In the genomic region with DNA sequence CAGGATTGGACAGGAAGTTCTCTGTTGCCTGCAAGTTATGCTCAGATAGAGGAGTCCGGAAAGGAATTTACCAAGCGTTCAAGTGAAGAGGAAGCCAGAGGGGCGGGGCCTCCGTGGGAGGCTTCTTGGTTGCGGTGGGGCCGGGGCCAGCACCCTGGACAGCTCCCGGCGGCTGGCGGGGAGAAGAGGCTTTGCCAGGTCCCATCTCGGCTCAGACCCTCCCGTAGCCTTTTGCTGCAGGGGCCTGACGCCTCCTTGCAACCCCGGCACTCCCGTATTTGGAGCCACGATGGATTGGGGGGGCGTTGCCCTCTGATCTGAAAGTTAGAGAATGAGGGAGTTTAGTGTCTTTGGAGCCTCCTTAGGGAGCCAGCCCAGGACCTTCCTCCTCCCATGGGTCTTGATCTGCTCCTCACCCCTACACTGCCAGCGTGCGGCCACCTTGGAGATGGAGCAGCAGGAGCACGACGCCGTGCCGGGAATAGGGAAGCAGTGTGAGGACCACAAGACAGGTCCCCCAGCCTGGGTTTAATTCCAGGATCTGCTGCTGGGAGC, we compare ENCODE assay signal across 1 cellular context.
A peak's percentile ranks its signal among the peaks of the same experiment; 100 is the strongest.
TF ChIP-seq lines count a peak whose summit lies in the region.

No MANE protein-coding gene starts in this region.

TF ChIP-seq in HepG2, 621 proteins besides CTCF, POLR2A, EP300 and RAD21 (continued from another document and continues in another):
- TF ChIP-seq, protein P1, sequence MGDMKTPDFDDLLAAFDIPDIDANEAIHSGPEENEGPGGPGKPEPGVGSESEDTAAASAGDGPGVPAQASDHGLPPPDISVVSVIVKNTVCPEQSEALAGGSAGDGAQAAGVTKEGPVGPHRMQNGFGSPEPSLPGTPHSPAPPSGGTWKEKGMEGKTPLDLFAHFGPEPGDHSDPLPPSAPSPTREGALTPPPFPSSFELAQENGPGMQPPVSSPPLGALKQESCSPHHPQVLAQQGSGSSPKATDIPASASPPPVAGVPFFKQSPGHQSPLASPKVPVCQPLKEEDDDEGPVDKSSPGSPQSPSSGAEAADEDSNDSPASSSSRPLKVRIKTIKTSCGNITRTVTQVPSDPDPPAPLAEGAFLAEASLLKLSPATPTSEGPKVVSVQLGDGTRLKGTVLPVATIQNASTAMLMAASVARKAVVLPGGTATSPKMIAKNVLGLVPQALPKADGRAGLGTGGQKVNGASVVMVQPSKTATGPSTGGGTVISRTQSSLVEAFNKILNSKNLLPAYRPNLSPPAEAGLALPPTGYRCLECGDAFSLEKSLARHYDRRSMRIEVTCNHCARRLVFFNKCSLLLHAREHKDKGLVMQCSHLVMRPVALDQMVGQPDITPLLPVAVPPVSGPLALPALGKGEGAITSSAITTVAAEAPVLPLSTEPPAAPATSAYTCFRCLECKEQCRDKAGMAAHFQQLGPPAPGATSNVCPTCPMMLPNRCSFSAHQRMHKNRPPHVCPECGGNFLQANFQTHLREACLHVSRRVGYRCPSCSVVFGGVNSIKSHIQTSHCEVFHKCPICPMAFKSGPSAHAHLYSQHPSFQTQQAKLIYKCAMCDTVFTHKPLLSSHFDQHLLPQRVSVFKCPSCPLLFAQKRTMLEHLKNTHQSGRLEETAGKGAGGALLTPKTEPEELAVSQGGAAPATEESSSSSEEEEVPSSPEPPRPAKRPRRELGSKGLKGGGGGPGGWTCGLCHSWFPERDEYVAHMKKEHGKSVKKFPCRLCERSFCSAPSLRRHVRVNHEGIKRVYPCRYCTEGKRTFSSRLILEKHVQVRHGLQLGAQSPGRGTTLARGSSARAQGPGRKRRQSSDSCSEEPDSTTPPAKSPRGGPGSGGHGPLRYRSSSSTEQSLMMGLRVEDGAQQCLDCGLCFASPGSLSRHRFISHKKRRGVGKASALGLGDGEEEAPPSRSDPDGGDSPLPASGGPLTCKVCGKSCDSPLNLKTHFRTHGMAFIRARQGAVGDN (CRISPR knock-in tag; IDR thresholded peaks at IDR 0.05) = peak; percentile 52; the same call in 1 of the 2 replicates
- peak; percentile 56; the same call in 1 of the 2 replicates for TF ChIP-seq NFKBIZ (CRISPR knock-in tag; IDR thresholded peaks at IDR 0.05)
- TF ChIP-seq, protein P2, sequence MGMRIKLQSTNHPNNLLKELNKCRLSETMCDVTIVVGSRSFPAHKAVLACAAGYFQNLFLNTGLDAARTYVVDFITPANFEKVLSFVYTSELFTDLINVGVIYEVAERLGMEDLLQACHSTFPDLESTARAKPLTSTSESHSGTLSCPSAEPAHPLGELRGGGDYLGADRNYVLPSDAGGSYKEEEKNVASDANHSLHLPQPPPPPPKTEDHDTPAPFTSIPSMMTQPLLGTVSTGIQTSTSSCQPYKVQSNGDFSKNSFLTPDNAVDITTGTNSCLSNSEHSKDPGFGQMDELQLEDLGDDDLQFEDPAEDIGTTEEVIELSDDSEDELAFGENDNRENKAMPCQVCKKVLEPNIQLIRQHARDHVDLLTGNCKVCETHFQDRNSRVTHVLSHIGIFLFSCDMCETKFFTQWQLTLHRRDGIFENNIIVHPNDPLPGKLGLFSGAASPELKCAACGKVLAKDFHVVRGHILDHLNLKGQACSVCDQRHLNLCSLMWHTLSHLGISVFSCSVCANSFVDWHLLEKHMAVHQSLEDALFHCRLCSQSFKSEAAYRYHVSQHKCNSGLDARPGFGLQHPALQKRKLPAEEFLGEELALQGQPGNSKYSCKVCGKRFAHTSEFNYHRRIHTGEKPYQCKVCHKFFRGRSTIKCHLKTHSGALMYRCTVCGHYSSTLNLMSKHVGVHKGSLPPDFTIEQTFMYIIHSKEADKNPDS (CRISPR knock-in tag; IDR thresholded peaks at IDR 0.05) = no peak
- TF ChIP-seq ZNF251 (CRISPR knock-in tag; IDR thresholded peaks at IDR 0.05) = no peak
- TF ChIP-seq ATF6 (CRISPR knock-in tag; conservative IDR thresholded peaks at IDR 0.05) = peak; percentile 86; the same call in 1 of the 2 replicates
- no peak for TF ChIP-seq ZBTB40 (IDR thresholded peaks at IDR 0.05)
- TF ChIP-seq ZBTB40 (CRISPR knock-in tag; IDR thresholded peaks at IDR 0.05) = no peak
- 0 out of 2 replicates have a peak, but pooled peaks have one; percentile 50 for TF ChIP-seq ZFP1 (CRISPR knock-in tag; IDR thresholded peaks at IDR 0.05)
- TF ChIP-seq, protein P3, sequence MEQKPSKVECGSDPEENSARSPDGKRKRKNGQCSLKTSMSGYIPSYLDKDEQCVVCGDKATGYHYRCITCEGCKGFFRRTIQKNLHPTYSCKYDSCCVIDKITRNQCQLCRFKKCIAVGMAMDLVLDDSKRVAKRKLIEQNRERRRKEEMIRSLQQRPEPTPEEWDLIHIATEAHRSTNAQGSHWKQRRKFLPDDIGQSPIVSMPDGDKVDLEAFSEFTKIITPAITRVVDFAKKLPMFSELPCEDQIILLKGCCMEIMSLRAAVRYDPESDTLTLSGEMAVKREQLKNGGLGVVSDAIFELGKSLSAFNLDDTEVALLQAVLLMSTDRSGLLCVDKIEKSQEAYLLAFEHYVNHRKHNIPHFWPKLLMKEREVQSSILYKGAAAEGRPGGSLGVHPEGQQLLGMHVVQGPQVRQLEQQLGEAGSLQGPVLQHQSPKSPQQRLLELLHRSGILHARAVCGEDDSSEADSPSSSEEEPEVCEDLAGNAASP (CRISPR knock-in tag; IDR thresholded peaks at IDR 0.05; ENCODE audit: borderline replicate concordance) = peak; percentile 74
- TF ChIP-seq ZFP62 (CRISPR knock-in tag; IDR thresholded peaks at IDR 0.05) = no peak
- peak; percentile 99 for TF ChIP-seq ZSCAN9 (CRISPR knock-in tag; IDR thresholded peaks at IDR 0.05; ENCODE audit: borderline replicate concordance)
- TF ChIP-seq, protein P4, sequence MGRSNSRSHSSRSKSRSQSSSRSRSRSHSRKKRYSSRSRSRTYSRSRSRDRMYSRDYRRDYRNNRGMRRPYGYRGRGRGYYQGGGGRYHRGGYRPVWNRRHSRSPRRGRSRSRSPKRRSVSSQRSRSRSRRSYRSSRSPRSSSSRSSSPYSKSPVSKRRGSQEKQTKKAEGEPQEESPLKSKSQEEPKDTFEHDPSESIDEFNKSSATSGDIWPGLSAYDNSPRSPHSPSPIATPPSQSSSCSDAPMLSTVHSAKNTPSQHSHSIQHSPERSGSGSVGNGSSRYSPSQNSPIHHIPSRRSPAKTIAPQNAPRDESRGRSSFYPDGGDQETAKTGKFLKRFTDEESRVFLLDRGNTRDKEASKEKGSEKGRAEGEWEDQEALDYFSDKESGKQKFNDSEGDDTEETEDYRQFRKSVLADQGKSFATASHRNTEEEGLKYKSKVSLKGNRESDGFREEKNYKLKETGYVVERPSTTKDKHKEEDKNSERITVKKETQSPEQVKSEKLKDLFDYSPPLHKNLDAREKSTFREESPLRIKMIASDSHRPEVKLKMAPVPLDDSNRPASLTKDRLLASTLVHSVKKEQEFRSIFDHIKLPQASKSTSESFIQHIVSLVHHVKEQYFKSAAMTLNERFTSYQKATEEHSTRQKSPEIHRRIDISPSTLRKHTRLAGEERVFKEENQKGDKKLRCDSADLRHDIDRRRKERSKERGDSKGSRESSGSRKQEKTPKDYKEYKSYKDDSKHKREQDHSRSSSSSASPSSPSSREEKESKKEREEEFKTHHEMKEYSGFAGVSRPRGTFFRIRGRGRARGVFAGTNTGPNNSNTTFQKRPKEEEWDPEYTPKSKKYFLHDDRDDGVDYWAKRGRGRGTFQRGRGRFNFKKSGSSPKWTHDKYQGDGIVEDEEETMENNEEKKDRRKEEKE (IDR thresholded peaks at IDR 0.05) = no peak
- TF ChIP-seq HMGA1 (CRISPR knock-in tag; conservative IDR thresholded peaks at IDR 0.05) = no peak
- no peak for TF ChIP-seq MTA1 (CRISPR knock-in tag; IDR thresholded peaks at IDR 0.05; ENCODE audit: borderline replicate concordance)
- no peak for TF ChIP-seq ZBTB14 (CRISPR knock-in tag; IDR thresholded peaks at IDR 0.05)
- TF ChIP-seq, protein P5, sequence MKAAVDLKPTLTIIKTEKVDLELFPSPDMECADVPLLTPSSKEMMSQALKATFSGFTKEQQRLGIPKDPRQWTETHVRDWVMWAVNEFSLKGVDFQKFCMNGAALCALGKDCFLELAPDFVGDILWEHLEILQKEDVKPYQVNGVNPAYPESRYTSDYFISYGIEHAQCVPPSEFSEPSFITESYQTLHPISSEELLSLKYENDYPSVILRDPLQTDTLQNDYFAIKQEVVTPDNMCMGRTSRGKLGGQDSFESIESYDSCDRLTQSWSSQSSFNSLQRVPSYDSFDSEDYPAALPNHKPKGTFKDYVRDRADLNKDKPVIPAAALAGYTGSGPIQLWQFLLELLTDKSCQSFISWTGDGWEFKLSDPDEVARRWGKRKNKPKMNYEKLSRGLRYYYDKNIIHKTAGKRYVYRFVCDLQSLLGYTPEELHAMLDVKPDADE (CRISPR knock-in tag; IDR thresholded peaks at IDR 0.05) = no peak
- 0 out of 2 replicates have a peak, but pooled peaks have one; percentile 49 for TF ChIP-seq ZNF263 (CRISPR knock-in tag; IDR thresholded peaks at IDR 0.05)
- TF ChIP-seq HNF1B (CRISPR knock-in tag; IDR thresholded peaks at IDR 0.05) = 0 out of 2 replicates have a peak, but pooled peaks have one; percentile 25
- peak; percentile 84 for TF ChIP-seq ZNF792 (CRISPR knock-in tag; IDR thresholded peaks at IDR 0.05)
